In the genomic region with DNA sequence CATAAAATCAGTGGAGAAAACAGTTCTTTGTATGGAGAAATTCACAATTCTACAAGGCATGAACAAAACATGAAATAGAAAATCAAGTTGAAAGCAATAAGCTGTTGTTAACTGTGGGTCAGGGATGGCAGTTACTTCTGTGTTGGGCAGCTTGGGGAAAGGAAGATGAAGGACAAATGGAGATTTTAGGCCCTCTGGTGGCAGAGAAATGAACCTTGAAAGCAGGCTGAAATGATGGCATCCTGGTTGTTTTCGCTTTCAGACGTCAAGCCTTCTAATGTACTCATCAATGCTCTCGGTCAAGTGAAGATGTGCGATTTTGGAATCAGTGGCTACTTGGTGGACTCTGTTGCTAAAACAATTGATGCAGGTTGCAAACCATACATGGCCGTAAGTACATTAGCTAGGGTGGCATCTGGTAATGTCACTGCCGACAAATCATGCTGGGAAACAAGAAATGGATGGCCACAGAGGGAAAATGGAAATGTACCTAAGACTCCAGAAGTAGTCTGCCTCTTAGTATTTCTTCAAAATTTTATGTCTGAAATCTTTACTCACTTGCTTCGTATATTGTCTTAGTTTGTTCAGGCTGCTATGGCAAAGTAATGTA, we compare ENCODE assay signal across 8 cellular contexts.
DNase-seq lines count a peak whose midpoint lies in the region; ATAC-seq, FAIRE-seq and TF ChIP-seq lines count a peak whose summit lies in the region.

No MANE protein-coding gene starts in this region.

- ATAC-seq in A549 (peak; percentile 80 to 88), HG02678 (IDR thresholded peaks at IDR 0.05; ENCODE audit: unreplicated experiment) (peak; percentile 73)

- no peak for TF ChIP-seq POLR2A in A549 (IDR thresholded peaks at IDR 0.05; ENCODE audit: low read length)

- peak overlapping the region; percentile 39; the same call in 2 of the 3 replicates for H3K4me2 ChIP-seq in A549
- H3K4me2 ChIP-seq in skeletal muscle satellite cell (ENCODE audit: low read length): peak overlapping the region; percentile 59

- peak; percentile 97 for FAIRE-seq in A549 (lab: Jason Lieb, UNC)

- H3K27ac ChIP-seq in A549: no peak overlapping the region
- peak overlapping the region; percentile 11 for H3K27ac ChIP-seq in left ventricle myocardium inferior (replicated peaks)

- peak; percentile 88 for TF ChIP-seq RAD21 in A549 (conservative IDR thresholded peaks at IDR 0.05 in 1 of 2, IDR thresholded peaks at IDR 0.05 in 1 of 2)

- 43% methylated on average over 7 of the region's 7 CpGs for WGBS in A549 (ENCODE audit: missing lambda C conversion rate)

- H3K4me3 ChIP-seq in A549 (no peak overlapping the region), WI38 (ENCODE audit: low read depth, low read length) (no peak overlapping the region), left ventricle myocardium inferior (no peak overlapping the region), skeletal muscle satellite cell (ENCODE audit: low read length) (peak overlapping the region; percentile 35)

- TF ChIP-seq CTCF in A549 (IDR thresholded peaks at IDR 0.05) (peak; percentile 82), GM12872 (IDR thresholded peaks at IDR 0.05; ENCODE audit: insufficient read depth, low read depth, low read length) (peak; percentile 81), WI38 (IDR thresholded peaks at IDR 0.05; ENCODE audit: low read depth, low read length) (peak; percentile 63), left ventricle myocardium inferior (IDR thresholded peaks at IDR 0.05; ENCODE audit: borderline replicate concordance) (peak; percentile 75)

- H3K9me3 ChIP-seq in A549: no peaks in the 10 kb centered on the region
- no peaks in the 10 kb centered on the region for H3K9me3 ChIP-seq in left ventricle myocardium inferior (replicated peaks)
- H3K9me3 ChIP-seq in skeletal muscle satellite cell (replicated peaks; ENCODE audit: low read length): no peaks in the 10 kb centered on the region

- DNase-seq in A549 (ENCODE audit: low read depth in 1 of 2, low spot score in 1 of 2): peak; percentile 28 to 72
- DNase-seq in NCI-H2029 (lab: John Stamatoyannopoulos, UW): peak; percentile 2
- no peak for DNase-seq in left ventricle myocardium inferior
- no peak for DNase-seq in NCI-H146 (lab: John Stamatoyannopoulos, UW)

- H3K27me3 ChIP-seq in left ventricle myocardium inferior (ENCODE audit: low read depth) (no peaks in the 10 kb centered on the region), skeletal muscle satellite cell (ENCODE audit: control insufficient read depth, insufficient read depth, low read length) (no peaks in the 10 kb centered on the region)

- POLR2A ChIA-PET in A549 (lab: Yijun Ruan, JAX): interaction anchor here (0.7 kb wide), 1 partner anchor 645 kb away, joined by 3 read pairs; no protein-coding TSS in a partner anchor

- intact Hi-C loops in left ventricle myocardium inferior (cut with micrococcal nuclease): loop anchor here (5.0 kb wide), 1 partner anchor 186 kb away; no protein-coding TSS in a partner anchor

- CTCF ChIA-PET in A549 (lab: Yijun Ruan, JAX): interaction anchor here (0.6 to 12.9 kb wide), 44 partner anchors 9 to 1101 kb away, joined by 3 to 133 read pairs (median 4); a partner anchor contains a TSS

- H3K4me1 ChIP-seq in A549 (no peaks in the 10 kb centered on the region), left ventricle myocardium inferior (peaks cover 5% of the 10 kb centered on the region), skeletal muscle satellite cell (ENCODE audit: control insufficient read depth, insufficient read depth, low read length) (peaks cover 4% of the 10 kb centered on the region)

- H3K36me3 ChIP-seq in left ventricle myocardium inferior (peaks cover 10% of the 10 kb centered on the region), skeletal muscle satellite cell (ENCODE audit: insufficient read depth, low read length) (no peaks in the 10 kb centered on the region)

- no peak overlapping the region for H3K9ac ChIP-seq in skeletal muscle satellite cell (ENCODE audit: low read depth, low read length)

- no peak for TF ChIP-seq EP300 in A549 (IDR thresholded peaks at IDR 0.05)

TF ChIP-seq in A549, 52 proteins besides CTCF, POLR2A, EP300 and RAD21:
- TF ChIP-seq SMC3 (IDR thresholded peaks at IDR 0.05): peak; percentile 94
- TF ChIP-seq FOXS1 (CRISPR knock-in tag; IDR thresholded peaks at IDR 0.05): no peak
- TF ChIP-seq FOSB (CRISPR knock-in tag; IDR thresholded peaks at IDR 0.05): no peak
- TF ChIP-seq CEBPB (IDR thresholded peaks at IDR 0.05): peak; percentile 46 to 85; a peak in 3 of 4 replicates
- TF ChIP-seq KDM5A (IDR thresholded peaks at IDR 0.05): no peak
- no peak for TF ChIP-seq ZSCAN20 (CRISPR knock-in tag; IDR thresholded peaks at IDR 0.05)
- TF ChIP-seq HOXB13 (CRISPR knock-in tag; IDR thresholded peaks at IDR 0.05; ENCODE audit: low read depth): no peak

Comparison
In these comparisons a context has a peak if more than half of its experiments do, and no peak if none do; other contexts are left out.
1. DNase-seq: peak in A549 (2 of 2) and NCI-H2029 (single experiment); none in left ventricle myocardium inferior (single experiment) and NCI-H146 (single experiment).
2. Peak in every context shown above with its lines, with median percentiles within 50 percentile points of each other: CTCF ChIP-seq.